ENCODE assay signal across 11 cellular contexts in genomic region chr7:134514106-134514505, GRCh38. TPM values are rescaled to one million over a fixed set of nuclear protein-coding genes. Genes with fewer than 3 reads are reported as not detected.
A peak's percentile ranks its signal among the peaks of the same experiment; 100 is the strongest.
DNase-seq lines count a peak whose midpoint lies in the region; ATAC-seq and TF ChIP-seq lines count a peak whose summit lies in the region.
"Had no signal": no experiment of that assay in that cellular context is flagged by ENCODE, and none has a peak within 500 bp of the region (broad histone marks: within the 10 kb centered on the region; RNA-seq: fewer than 3 reads in every experiment).

No MANE protein-coding gene starts in this region.

- BruUV-seq in HCT116 (replicated peaks; lab: Mats Ljungman, UMichigan) (no TSS peak), PC-9 (replicated peaks; lab: Mats Ljungman, UMichigan) (no TSS peak)

- H3K9me2 ChIP-seq in HCT116 (ENCODE audit: insufficient read depth), result no peaks in the 10 kb centered on the region
- H3K9me2 ChIP-seq in PC-9 (ENCODE audit: insufficient read depth), result no peaks in the 10 kb centered on the region

- peaks cover 37% of the 10 kb centered on the region for H3K4me1 ChIP-seq in ACC112 (ENCODE audit: control insufficient read depth, insufficient read depth, low read length, unreplicated experiment)
- H3K4me1 ChIP-seq in HCT116 (ENCODE audit: control insufficient read depth in 1 of 2, insufficient read depth in 2 of 2, low read length in 2 of 2), result peaks cover 15 to 49% of the 10 kb centered on the region in 2 experiments
- peaks cover 74% of the 10 kb centered on the region for H3K4me1 ChIP-seq in PC-9 (replicated peaks; ENCODE audit: insufficient read depth)
- H3K4me1 ChIP-seq in aorta (ENCODE audit: control insufficient read depth in 1 of 2, insufficient read depth in 2 of 2, low read length in 2 of 2), result peaks cover 5 to 6% of the 10 kb centered on the region in 2 donors

- H3K27ac ChIP-seq in ACC112 (ENCODE audit: low read depth, low read length), result no peak overlapping the region
- no peak overlapping the region for H3K27ac ChIP-seq in HCT116 (ENCODE audit: low read depth, low read length)
- H3K27ac ChIP-seq in PC-9, result peak overlapping the region; percentile 94
- H3K27ac ChIP-seq in aorta (ENCODE audit: low read depth in 1 of 2, low read length in 2 of 2), result no peak overlapping the region
- H3K27ac ChIP-seq: BLaER1 treated with 17β-estradiol and CSF1 and Interleukin-3, amounts not matched to agents 10 nM and 100 nM had no signal

- TF ChIP-seq POLR2A in HCT116 (IDR thresholded peaks at IDR 0.05; ENCODE audit: borderline replicate concordance, extremely low read depth, insufficient read depth, insufficient read length), result no peak

- CTCF ChIA-PET in HCT116 (lab: Charles Lee) (interaction anchor here (0.7 to 6.7 kb wide), 10 partner anchors 29 to 94 kb away, joined by 3 to 110 read pairs (median 5); no protein-coding TSS in a partner anchor), PC-9 (lab: Charles Lee) (interaction anchor here (0.6 to 3.8 kb wide), 12 partner anchors 13 to 919 kb away, joined by 3 to 33 read pairs (median 3); partner anchors contain the start of genes AKR1B10, AKR1B15 and SLC35B4)

- RAD21 ChIA-PET in HCT116 (lab: Charles Lee; ENCODE audit: low non-redundant PET in 1 of 2, low total read pairs in 2 of 2, uncharacterized antibody in 2 of 2, unreplicated experiment in 2 of 2), result interaction anchor here (0.7 to 3.2 kb wide), 4 partner anchors 34 to 92 kb away, joined by 3 to 18 read pairs (median 4); no protein-coding TSS in a partner anchor

- POLR2A ChIA-PET in HCT116 (lab: Charles Lee), result interaction anchor here (1.5 kb wide), 1 partner anchor 81 kb away, joined by 9 read pairs; no protein-coding TSS in a partner anchor
- POLR2A ChIA-PET in PC-9 (lab: Charles Lee; ENCODE audit: unreplicated experiment), result interaction anchor here (0.5 to 0.6 kb wide), 3 partner anchors 13 to 82 kb away, joined by 3 to 4 read pairs (median 3); partner anchors contain the start of gene AKR1B10

- H3K9me3 ChIP-seq in HCT116 (ENCODE audit: control insufficient read depth in 1 of 2, insufficient read depth in 1 of 2, low read depth in 1 of 2, low read length in 2 of 2) (no peaks in the 10 kb centered on the region), PC-9 (ENCODE audit: insufficient read depth, low read depth) (0 out of 2 replicates have a peak, but pooled peaks cover 2% of the 10 kb centered on the region), aorta (ENCODE audit: control insufficient read depth, low read length) (no peaks in the 10 kb centered on the region)
- H3K9me3 ChIP-seq: BLaER1 treated with 17β-estradiol and CSF1 and Interleukin-3, amounts not matched to agents 10 nM and 100 nM had no signal

- H2AFZ ChIP-seq in ACC112 (ENCODE audit: low read length, unreplicated experiment) (peak overlapping the region; percentile 9), HCT116 (ENCODE audit: low read depth, low read length, poor library complexity, severe bottlenecking) (peak overlapping the region; percentile 28), PC-9 (no peak overlapping the region)

- DNase-seq in HCT116 (ENCODE audit: low read depth, low spot score) (no peak), PC-9 (no peak), epithelial cell of esophagus (ENCODE audit: low read depth) (peak; percentile 22), aorta (no peak), HuH-7.5 (ENCODE audit: low spot score) (no peak)
- no peak for DNase-seq in stimulated activated CD4-positive, alpha-beta T cell treated with anti-CD3 and anti-CD28 coated beads, Interleukin-12 subunit alpha, Interleukin-12 subunit beta, amount 100 ng/mL, for 4 hours
- DNase-seq: H9 had no signal

- no peak overlapping the region for H3K9ac ChIP-seq in HCT116 (ENCODE audit: low read length)
- H3K9ac ChIP-seq: BLaER1 treated with 17β-estradiol and CSF1 and Interleukin-3, amounts not matched to agents 10 nM and 100 nM had no signal

- intact Hi-C loops in HCT116 (cut with micrococcal nuclease), result loop anchor here (1.0 kb wide), 2 partner anchors 33 to 92 kb away; no protein-coding TSS in a partner anchor
- intact Hi-C loops in PC-9 (cut with micrococcal nuclease; ENCODE audit: unreplicated experiment), result loop anchor here (5.0 to 10.0 kb wide), 4 partner anchors 377 to 662 kb away; partner anchors contain the start of gene CYREN
- intact Hi-C loops in aorta (cut with DNase I), result loop anchor here (2.0 to 5.0 kb wide), 3 partner anchors 33 to 93 kb away; no protein-coding TSS in a partner anchor

- H3K4me3 ChIP-seq in ACC112 (ENCODE audit: low read depth, low read length) (no peak overlapping the region), HCT116 (replicated peaks in 1 of 2; ENCODE audit: low read depth in 1 of 2, low read length in 2 of 2) (no peak overlapping the region), PC-9 (no peak overlapping the region), epithelial cell of esophagus (ENCODE audit: low read length) (no peak overlapping the region), aorta (ENCODE audit: low read length in 2 of 2) (no peak overlapping the region)
- H3K4me3 ChIP-seq: BLaER1 treated with 17β-estradiol and CSF1 and Interleukin-3, amounts not matched to agents 10 nM and 100 nM had no signal

- ATAC-seq in HCT116, result peak; percentile 21; the same call in 1 of the 2 replicates
- ATAC-seq in aorta (ENCODE audit: low FRiP score), result no peak

- TF ChIP-seq CTCF in HCT116 (IDR thresholded peaks at IDR 0.05 in 2 of 3, conservative IDR thresholded peaks at IDR 0.05 in 1 of 3; ENCODE audit: borderline replicate concordance in 1 of 3, insufficient read depth in 1 of 3, low read depth in 2 of 3, low read length in 2 of 3) (no peak), PC-9 (conservative IDR thresholded peaks at IDR 0.05) (no peak), epithelial cell of esophagus (IDR thresholded peaks at IDR 0.05; ENCODE audit: insufficient read depth, low read depth, low read length, missing control alignments) (no peak)

- peak overlapping the region; percentile 43 for H3K4me2 ChIP-seq in HCT116 (ENCODE audit: low read length)
- H3K4me2 ChIP-seq in PC-9, result peak overlapping the region; percentile 35; the same call in 1 of the 2 replicates
- H3K4me2 ChIP-seq: BLaER1 treated with 17β-estradiol and CSF1 and Interleukin-3, amounts not matched to agents 10 nM and 100 nM had no signal

- H4K20me1 ChIP-seq in HCT116 (ENCODE audit: insufficient read depth) (no peaks in the 10 kb centered on the region), PC-9 (ENCODE audit: insufficient read depth) (no peaks in the 10 kb centered on the region)
- H4K20me1 ChIP-seq: BLaER1 treated with 17β-estradiol and CSF1 and Interleukin-3, amounts not matched to agents 10 nM and 100 nM had no signal

- H3K79me2 ChIP-seq in ACC112 (ENCODE audit: control insufficient read depth, insufficient read depth, low read length, unreplicated experiment) (no peaks in the 10 kb centered on the region), HCT116 (ENCODE audit: insufficient read depth, low read length) (no peaks in the 10 kb centered on the region), PC-9 (ENCODE audit: low read depth) (peaks cover 12% of the 10 kb centered on the region; the same call in 1 of the 2 replicates)

- WGBS in aorta, 2 donors, result 17 to 30% methylated on average over 1 of the region's 1 CpG

- H3K36me3 ChIP-seq in ACC112 (ENCODE audit: insufficient read depth, low read length), result no peaks in the 10 kb centered on the region
- H3K36me3 ChIP-seq in HCT116 (ENCODE audit: control insufficient read depth in 1 of 2, insufficient read depth in 2 of 2, low read length in 2 of 2), result no peaks in the 10 kb centered on the region
- no peaks in the 10 kb centered on the region for H3K36me3 ChIP-seq in PC-9 (ENCODE audit: low read depth)
- no peaks in the 10 kb centered on the region for H3K36me3 ChIP-seq in aorta (ENCODE audit: control insufficient read depth in 1 of 2, insufficient read depth in 2 of 2, low read length in 1 of 2)
- H3K36me3 ChIP-seq: BLaER1 treated with 17β-estradiol and CSF1 and Interleukin-3, amounts not matched to agents 10 nM and 100 nM had no signal

- no peaks in the 10 kb centered on the region for H3K27me3 ChIP-seq in ACC112 (ENCODE audit: insufficient read depth, low read length)
- H3K27me3 ChIP-seq in HCT116 (ENCODE audit: insufficient read depth, low read length), result no peaks in the 10 kb centered on the region; the same call in 1 of the 2 replicates
- no peaks in the 10 kb centered on the region for H3K27me3 ChIP-seq in PC-9 (ENCODE audit: insufficient read depth, low read depth)
- no peaks in the 10 kb centered on the region for H3K27me3 ChIP-seq in aorta (ENCODE audit: control insufficient read depth in 1 of 2, insufficient read depth in 2 of 2, low read length in 1 of 2)
- H3K27me3 ChIP-seq: BLaER1 treated with 17β-estradiol and CSF1 and Interleukin-3, amounts not matched to agents 10 nM and 100 nM had no signal

- H3F3A ChIP-seq in PC-9 (ENCODE audit: insufficient read depth, low read depth), result peaks cover 53% of the 10 kb centered on the region

- no peak for TF ChIP-seq RAD21 in HCT116 (IDR thresholded peaks at IDR 0.05; ENCODE audit: low read depth)

TF ChIP-seq in HCT116, 20 proteins besides CTCF, POLR2A, EP300 and RAD21 (continues in another document):
- TF ChIP-seq FOSL1 (IDR thresholded peaks at IDR 0.05; ENCODE audit: low read depth) (no peak), YY1 (IDR thresholded peaks at IDR 0.05; ENCODE audit: extremely low read depth, insufficient replicate concordance, low read depth, low read length) (no peak)

RNA-seq across cellular contexts. Expression of gene AKR1B10, which starts 13.3 kb away (rescaled TPM):
- total RNA-seq in HCT116 (2021; ENCODE audit: unreplicated experiment), result 0.54 TPM
- polyA plus RNA-seq in HCT116 (2012), result 0.04 and 0.39 TPM in 2 replicates
- 479 and 546 TPM in 2 replicates for total RNA-seq in PC-9 (2021)
- 1 to 10 TPM in 1 of 2 donors, under 1 TPM in 1; 0.26 to 2.1 TPM for total RNA-seq in aorta
- 100 to 1,000 TPM in 1 of 2 donors, 1 to 10 TPM in 1; 1.2 to 114 TPM for polyA plus RNA-seq in aorta
- total RNA-seq: H9; T-helper 1 cell treated with Interleukin-12 subunit alpha and Interleukin-12 subunit beta and Interleukin-4 antibody, amounts not matched to agents 30 ng/mL and 1 ng/mL, for 36 hours had no signal
- polyA plus RNA-seq: IgD-negative memory B cell had no signal

RNA-seq across cellular contexts. Expression of gene AKR1B15, which starts 34.8 kb away (rescaled TPM):
- total RNA-seq in HCT116 (2021; ENCODE audit: unreplicated experiment) (not detected), PC-9 (2021) (3.2 and 3.4 TPM in 2 replicates), aorta (under 1 TPM in 1 of 2 donors, not detected in 1; 0.33 TPM)
- not detected in 2 replicates for polyA plus RNA-seq in HCT116 (2012)
- not detected for polyA plus RNA-seq in aorta
- total RNA-seq: H9; T-helper 1 cell treated with Interleukin-12 subunit alpha and Interleukin-12 subunit beta and Interleukin-4 antibody, amounts not matched to agents 30 ng/mL and 1 ng/mL, for 36 hours had no signal
- polyA plus RNA-seq: IgD-negative memory B cell had no signal

RNA-seq across cellular contexts. Expression of gene AKR1B1, which starts 55.2 kb away (rescaled TPM):
- total RNA-seq in HCT116 (2021; ENCODE audit: unreplicated experiment) (56.8 TPM), PC-9 (2021) (1,009 and 1,328 TPM in 2 replicates), aorta (10 to 100 TPM; 60.3 to 69.3 TPM)
- 51.7 and 58.6 TPM in 2 replicates for polyA plus RNA-seq in HCT116 (2012)
- polyA plus RNA-seq in aorta, result 10 to 100 TPM; 49.4 to 98.0 TPM

Comparison
In these comparisons a context has a peak if more than half of its experiments do, and no peak if none do; other contexts are left out.
1. RNA of gene AKR1B10, which starts 13.3 kb away (total RNA-seq): 479 to 546 TPM in PC-9; 0.26 to 2.1 TPM in aorta and 0.54 TPM in HCT116 (single experiment); every median in the first group is over 100 times any median in the second.
2. RNA of gene AKR1B1, which starts 55.2 kb away (total RNA-seq): 1,009 to 1,328 TPM in PC-9; 60.3 to 69.3 TPM in aorta and 56.8 TPM in HCT116 (single experiment); every median in the first group is over 10 times any median in the second.